Comparison of ENCODE assay signal across 2 cellular contexts in genomic region chr11:31500560-31500959, GRCh38.
TF ChIP-seq lines count a peak whose summit lies in the region.

No MANE protein-coding gene starts in this region.

TF ChIP-seq in HEK293, 187 proteins besides CTCF, POLR2A, EP300 and RAD21:
- TF ChIP-seq ZNF214 (tag by site-specific recombination; IDR thresholded peaks at IDR 0.05; ENCODE audit: borderline replicate concordance) (no peak), ZSCAN4 (tag by site-specific recombination; IDR thresholded peaks at IDR 0.05) (peak; percentile 30; the same call in 1 of the 2 replicates), PRDM6 (tag by site-specific recombination; IDR thresholded peaks at IDR 0.05) (no peak), SALL2 (tag by site-specific recombination; IDR thresholded peaks at IDR 0.05; ENCODE audit: borderline replicate concordance) (no peak), ZBTB7A (tag by site-specific recombination; IDR thresholded peaks at IDR 0.05; ENCODE audit: low read depth) (no peak), ZFP69B (tag by site-specific recombination; IDR thresholded peaks at IDR 0.05) (no peak)

TF ChIP-seq in K562, 482 proteins besides CTCF, POLR2A, EP300 and RAD21:
- TF ChIP-seq PCBP2 (IDR thresholded peaks at IDR 0.05; ENCODE audit: low read depth, low read length, poor library complexity, severe bottlenecking): no peak
- peak; percentile 80 for TF ChIP-seq ZBTB40 (IDR thresholded peaks at IDR 0.05)
- peak; percentile 68 for TF ChIP-seq ZBTB40 (CRISPR knock-in tag; IDR thresholded peaks at IDR 0.05)
